11 cellular contexts compared by ENCODE assay signal in the genomic region with DNA sequence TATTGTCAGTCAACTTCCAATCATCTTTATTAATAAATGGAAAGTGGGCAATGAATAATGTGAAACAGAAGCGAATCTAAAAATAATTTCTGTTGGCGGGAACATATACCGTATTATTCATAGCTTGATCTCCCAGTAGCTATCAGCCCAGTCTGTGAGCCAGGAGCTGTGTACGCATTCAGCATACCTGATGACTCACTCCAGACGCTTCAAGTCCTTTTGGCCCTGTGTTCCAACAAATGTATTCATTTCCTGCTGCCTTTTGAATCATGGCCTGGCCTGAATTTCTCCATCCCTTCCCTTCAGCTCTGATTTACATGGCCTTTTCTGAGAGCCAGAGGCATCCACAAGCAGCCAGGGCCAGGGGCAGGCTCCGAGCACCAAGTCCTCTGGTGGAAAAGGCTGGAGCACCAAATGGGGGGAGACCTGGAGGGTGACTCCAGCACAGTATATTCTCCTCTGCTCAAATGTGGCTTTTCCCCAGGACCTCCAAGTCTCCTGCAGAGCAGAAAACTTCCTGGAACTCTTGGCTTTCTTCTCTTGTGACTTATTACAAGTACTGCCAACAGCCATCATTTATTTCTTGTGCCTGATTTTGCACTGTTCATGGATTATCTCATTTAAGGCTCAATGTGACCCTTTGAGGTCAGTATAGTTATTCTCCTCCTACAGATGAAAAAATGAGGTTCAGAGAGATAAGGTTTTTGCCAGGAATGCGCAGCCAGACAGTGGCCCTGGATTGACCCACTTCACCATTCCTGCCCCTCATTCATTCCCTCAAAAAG.
DNase-seq lines count a peak whose midpoint lies in the region; ATAC-seq, FAIRE-seq and TF ChIP-seq lines count a peak whose summit lies in the region.
"Had no signal": no experiment of that assay in that cellular context is flagged by ENCODE, and none has a peak within 500 bp of the region (broad histone marks: within the 10 kb centered on the region; RNA-seq: fewer than 3 reads in every experiment).

No MANE protein-coding gene starts in this region.

- peaks cover 16% of the 10 kb centered on the region for H3K4me1 Mint-ChIP-seq in chondrocyte (ENCODE audit: low read depth)
- H3K4me1 Mint-ChIP-seq in activated naive CD4-positive, alpha-beta T cell treated with anti-CD3 and anti-CD28 coated beads, Interleukin-2, amount 10 ng/mL, durations not matched to agents 7 days and 5 days: no peaks in the 10 kb centered on the region

- no peak for TF ChIP-seq POLR2A in esophagus muscularis mucosa (IDR thresholded peaks at IDR 0.05; ENCODE audit: low read depth)

- H3K4me1 ChIP-seq in ACC112 (ENCODE audit: control insufficient read depth, insufficient read depth, low read length, unreplicated experiment) (peaks cover 21% of the 10 kb centered on the region), mesodermal cell (ENCODE audit: control insufficient read depth, insufficient read depth, low read length, poor library complexity, severe bottlenecking) (peaks cover 2% of the 10 kb centered on the region), esophagus muscularis mucosa (peaks cover 0 to 5% (median 0%) of the 10 kb centered on the region in 4 donors)

- H3K36me3 ChIP-seq in ACC112 (ENCODE audit: insufficient read depth, low read length) (no peaks in the 10 kb centered on the region), mesodermal cell (ENCODE audit: control insufficient read depth, insufficient read depth, low read length) (no peaks in the 10 kb centered on the region), esophagus muscularis mucosa (no peaks in the 10 kb centered on the region)

- no peak for ATAC-seq in GM19023 (IDR thresholded peaks at IDR 0.05; ENCODE audit: unreplicated experiment)

- TF ChIP-seq CTCF in chondrocyte (IDR thresholded peaks at IDR 0.05) (no peak), esophagus muscularis mucosa (IDR thresholded peaks at IDR 0.05) (no peak)

- intact Hi-C loops in esophagus muscularis mucosa (cut with DNase I): no loop called here

- H3K79me2 ChIP-seq in ACC112 (ENCODE audit: control insufficient read depth, insufficient read depth, low read length, unreplicated experiment): no peaks in the 10 kb centered on the region

- no peak overlapping the region for H3K4me3 Mint-ChIP-seq in chondrocyte (ENCODE audit: unreplicated experiment)
- H3K4me3 Mint-ChIP-seq in activated naive CD4-positive, alpha-beta T cell treated with anti-CD3 and anti-CD28 coated beads, Interleukin-2, amount 10 ng/mL, durations not matched to agents 7 days and 5 days: no peak overlapping the region
- H3K4me3 Mint-ChIP-seq: activated T-cell treated with anti-CD3 and anti-CD28 coated beads, Interleukin-2, amount 50 U/mL, for 24 hours had no signal

- H3K9me3 Mint-ChIP-seq in chondrocyte (ENCODE audit: low read depth): peaks cover 6% of the 10 kb centered on the region
- H3K9me3 Mint-ChIP-seq in activated naive CD4-positive, alpha-beta T cell treated with anti-CD3 and anti-CD28 coated beads, Interleukin-2, amount 10 ng/mL, durations not matched to agents 7 days and 5 days: peaks cover 2% of the 10 kb centered on the region

- H3K9me3 ChIP-seq in mesodermal cell (ENCODE audit: control insufficient read depth, low read length): peaks cover 11% of the 10 kb centered on the region
- peaks cover 0 to 3% (median 0%) of the 10 kb centered on the region in 4 donors for H3K9me3 ChIP-seq in esophagus muscularis mucosa

- H3K27ac ChIP-seq in ACC112 (ENCODE audit: low read depth, low read length) (peak overlapping the region; percentile 82), mesodermal cell (ENCODE audit: low read depth, low read length, severe bottlenecking) (peak overlapping the region; percentile 50), esophagus muscularis mucosa (replicated peaks in 1 of 4) (no peak overlapping the region)
- H3K27ac ChIP-seq: HL-60 had no signal

- DNase-seq in HTR-8/SVneo (ENCODE audit: insufficient read length, low spot score) (peak; percentile 31), chondrocyte (ENCODE audit: low spot score) (no peak), DMS79 (lab: John Stamatoyannopoulos, UW) (no peak), esophagus muscularis mucosa (ENCODE audit: extremely low spot score) (no peak)
- no peak for DNase-seq in activated naive CD4-positive, alpha-beta T cell treated with anti-CD3 and anti-CD28 coated beads, Interleukin-2, amount 10 ng/mL, durations not matched to agents 7 days and 5 days
- DNase-seq: activated T-cell treated with anti-CD3 and anti-CD28 coated beads, Interleukin-2, amount 50 U/mL, for 24 hours; COR-L47 had no signal

- TF ChIP-seq EP300 in esophagus muscularis mucosa (IDR thresholded peaks at IDR 0.05): no peak

- peak overlapping the region; percentile 34; the same call in 1 of the 2 replicates for H3K4me3 ChIP-seq in ACC112 (ENCODE audit: low read depth, low read length)
- H3K4me3 ChIP-seq in mesodermal cell (ENCODE audit: extremely low read depth, insufficient read depth, low read length, poor library complexity, severe bottlenecking): no peak overlapping the region
- H3K4me3 ChIP-seq in esophagus muscularis mucosa: no peak overlapping the region

- 75 to 81% methylated on average over 5 of the region's 7 CpGs for WGBS in mesodermal cell (ENCODE audit: insufficient coverage in 2 of 2), 2 experiments
- WGBS in esophagus muscularis mucosa: 57% methylated on average over 7 of the region's 7 CpGs

- CTCF ChIA-PET in activated naive CD4-positive, alpha-beta T cell treated with anti-CD3 and anti-CD28 coated beads, Interleukin-2, amount 10 ng/mL, durations not matched to agents 7 days and 5 days (lab: Charles Lee): no interaction called here

- FAIRE-seq in HTR-8/SVneo (lab: Jason Lieb, UNC): no peak

- H3K27me3 Mint-ChIP-seq in chondrocyte (ENCODE audit: low read depth): peaks cover 4% of the 10 kb centered on the region
- H3K27me3 Mint-ChIP-seq in activated naive CD4-positive, alpha-beta T cell treated with anti-CD3 and anti-CD28 coated beads, Interleukin-2, amount 10 ng/mL, durations not matched to agents 7 days and 5 days: peaks cover 3% of the 10 kb centered on the region

- H3K27me3 ChIP-seq in ACC112 (ENCODE audit: insufficient read depth, low read length) (no peaks in the 10 kb centered on the region), esophagus muscularis mucosa (no peaks in the 10 kb centered on the region)

- H2AFZ ChIP-seq in ACC112 (ENCODE audit: low read length, unreplicated experiment): peak overlapping the region; percentile 52

- no peaks in the 10 kb centered on the region for H3K36me3 Mint-ChIP-seq in chondrocyte (ENCODE audit: low read depth)
- H3K36me3 Mint-ChIP-seq in activated naive CD4-positive, alpha-beta T cell treated with anti-CD3 and anti-CD28 coated beads, Interleukin-2, amount 10 ng/mL, durations not matched to agents 7 days and 5 days: no peaks in the 10 kb centered on the region

- H3K27ac Mint-ChIP-seq in chondrocyte (ENCODE audit: unreplicated experiment): peak overlapping the region; percentile 75
- H3K27ac Mint-ChIP-seq in activated naive CD4-positive, alpha-beta T cell treated with anti-CD3 and anti-CD28 coated beads, Interleukin-2, amount 10 ng/mL, durations not matched to agents 7 days and 5 days: no peak overlapping the region
- H3K27ac Mint-ChIP-seq: activated T-cell treated with anti-CD3 and anti-CD28 coated beads, Interleukin-2, amount 50 U/mL, for 24 hours had no signal

Comparison
In these comparisons a context has a peak if more than half of its experiments do, and no peak if none do; other contexts are left out.
1. H3K27ac ChIP-seq: peak in ACC112 (single experiment) and mesodermal cell (single experiment); none in esophagus muscularis mucosa (0 of 4).